8 cellular contexts compared by ENCODE assay signal in the genomic region with DNA sequence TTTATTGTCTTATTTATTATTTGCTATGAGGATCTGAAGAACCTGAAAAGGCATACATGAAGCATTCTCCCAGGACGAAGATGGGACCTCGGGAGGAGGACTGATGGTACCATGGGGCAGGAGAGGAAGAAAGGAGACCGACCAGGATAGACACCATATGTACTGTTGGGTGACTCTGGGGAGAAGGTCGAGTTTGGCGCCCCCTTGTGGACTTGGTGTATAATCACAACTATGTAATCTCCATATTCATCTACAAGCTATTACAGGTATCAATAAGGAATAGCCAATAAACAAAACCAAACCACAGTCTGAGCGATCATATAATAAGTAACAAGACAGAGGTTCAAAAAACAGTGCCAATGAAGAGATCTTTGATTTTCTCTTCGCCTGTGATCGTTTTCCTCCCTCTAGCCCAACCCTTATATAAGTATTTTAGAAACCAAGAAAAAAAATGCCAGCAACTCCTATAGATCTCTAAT.
A peak's percentile ranks its signal among the peaks of the same experiment; 100 is the strongest.
DNase-seq lines count a peak whose midpoint lies in the region; ATAC-seq and TF ChIP-seq lines count a peak whose summit lies in the region.

No MANE protein-coding gene starts in this region.

- no peak for TF ChIP-seq POLR2A in prostate gland (IDR thresholded peaks at IDR 0.05)

- no peaks in the 10 kb centered on the region for H3K4me1 Mint-ChIP-seq in CD8-positive, alpha-beta T cell (ENCODE audit: low read depth)

- no peaks in the 10 kb centered on the region for H3K9me3 ChIP-seq in CD8-positive, alpha-beta T cell (ENCODE audit: low read length)
- H3K9me3 ChIP-seq in prostate gland, result no peaks in the 10 kb centered on the region
- no peaks in the 10 kb centered on the region for H3K9me3 ChIP-seq in aorta (ENCODE audit: control insufficient read depth, low read length)

- no peak overlapping the region for H3K4me3 Mint-ChIP-seq in CD8-positive, alpha-beta T cell

- POLR2A ChIA-PET in CD8-positive, alpha-beta T cell (lab: Charles Lee), result no interaction called here
- POLR2A ChIA-PET in RWPE1 (lab: Yijun Ruan, JAX; ENCODE audit: low non-redundant PET), result no interaction called here

- H3K27me3 Mint-ChIP-seq in CD8-positive, alpha-beta T cell (ENCODE audit: low read depth), result peaks cover 3% of the 10 kb centered on the region

- intact Hi-C loops in CD8-positive, alpha-beta T cell (cut with DNase I, micrococcal nuclease), result loop anchor here in 1 of 2 experiments (2.0 kb wide), 1 partner anchor 1746 kb away; no protein-coding TSS in a partner anchor
- intact Hi-C loops in prostate gland (cut with DNase I) (loop anchor here (10.0 kb wide), 1 partner anchor 488 kb away; no protein-coding TSS in a partner anchor), aorta (cut with DNase I) (no loop called here)

- DNase-seq in CD8-positive, alpha-beta T cell, result peak; percentile 37 to 78 (median 66)
- DNase-seq in LHCN-M2 (ENCODE audit: low read depth), result peak; percentile 42
- peak; percentile 59 for DNase-seq in RWPE1 (ENCODE audit: low spot score)
- peak; percentile 58 for DNase-seq in activated T-helper 9 cell treated with anti-CD3 and anti-CD28 coated beads, Interleukin-2, amount 50 U/mL, for 16 hours (ENCODE audit: low read depth)
- DNase-seq in globus pallidus (ENCODE audit: low spot score), result peak; percentile 53
- DNase-seq in prostate gland (ENCODE audit: low spot score), result peak; percentile 15
- DNase-seq in aorta, result peak; percentile 75 to 85

- peak; percentile 76 for TF ChIP-seq CTCF in CD8-positive, alpha-beta T cell (IDR thresholded peaks at IDR 0.05)
- peak; percentile 81 for TF ChIP-seq CTCF in RWPE1 (conservative IDR thresholded peaks at IDR 0.05; ENCODE audit: low read depth)
- peak; percentile 39 to 77 (median 54) for TF ChIP-seq CTCF in prostate gland (IDR thresholded peaks at IDR 0.05)

- H3K9me3 Mint-ChIP-seq in CD8-positive, alpha-beta T cell, result no peaks in the 10 kb centered on the region

- no peaks in the 10 kb centered on the region for H3K27me3 ChIP-seq in CD8-positive, alpha-beta T cell (ENCODE audit: insufficient read depth, low read length)
- H3K27me3 ChIP-seq in prostate gland (replicated peaks; ENCODE audit: insufficient read depth) (no peaks in the 10 kb centered on the region), aorta (ENCODE audit: control insufficient read depth in 1 of 2, insufficient read depth in 2 of 2, low read length in 1 of 2) (no peaks in the 10 kb centered on the region)

- no peak overlapping the region for H3K27ac ChIP-seq in CD8-positive, alpha-beta T cell (ENCODE audit: low read depth, low read length)
- no peak overlapping the region for H3K27ac ChIP-seq in RWPE1
- H3K27ac ChIP-seq in prostate gland, result no peak overlapping the region
- no peak overlapping the region for H3K27ac ChIP-seq in aorta (ENCODE audit: low read depth in 1 of 2, low read length in 2 of 2)

- H3K36me3 ChIP-seq in CD8-positive, alpha-beta T cell (ENCODE audit: insufficient read depth, low read length), result no peaks in the 10 kb centered on the region
- H3K36me3 ChIP-seq in prostate gland, result no peaks in the 10 kb centered on the region
- no peaks in the 10 kb centered on the region for H3K36me3 ChIP-seq in aorta (ENCODE audit: control insufficient read depth in 1 of 2, insufficient read depth in 2 of 2, low read length in 1 of 2)

- H3K27ac Mint-ChIP-seq in CD8-positive, alpha-beta T cell, result no peak overlapping the region

- CTCF ChIA-PET in CD8-positive, alpha-beta T cell (lab: Charles Lee), result interaction anchor here (1.0 to 2.5 kb wide), 7 partner anchors 9 to 541 kb away, joined by 3 to 18 read pairs (median 4); no protein-coding TSS in a partner anchor
- CTCF ChIA-PET in RWPE1 (lab: Yijun Ruan, JAX), result interaction anchor here (0.5 to 1.2 kb wide), 21 partner anchors 9 to 1892 kb away, joined by 3 to 6 read pairs (median 3); no protein-coding TSS in a partner anchor

- H3K4me3 ChIP-seq in CD8-positive, alpha-beta T cell (ENCODE audit: low read depth, low read length), result no peak overlapping the region
- H3K4me3 ChIP-seq in prostate gland, result no peak overlapping the region
- no peak overlapping the region for H3K4me3 ChIP-seq in aorta (ENCODE audit: low read length in 2 of 2)

- no peaks in the 10 kb centered on the region for H3K36me3 Mint-ChIP-seq in CD8-positive, alpha-beta T cell

- WGBS in prostate gland, result 49% methylated on average over 8 of the region's 8 CpGs
- WGBS in aorta, 2 donors, result 48 to 51% methylated on average over 8 of the region's 8 CpGs

- no peak for ATAC-seq in CD8-positive, alpha-beta T cell
- ATAC-seq in GM21367 (IDR thresholded peaks at IDR 0.05; ENCODE audit: unreplicated experiment), result peak; percentile 72
- ATAC-seq in aorta (ENCODE audit: low FRiP score), result peak; percentile 74

- H3K4me1 ChIP-seq in CD8-positive, alpha-beta T cell (ENCODE audit: insufficient read depth, low read length), result no peaks in the 10 kb centered on the region
- no peaks in the 10 kb centered on the region for H3K4me1 ChIP-seq in prostate gland (replicated peaks)
- H3K4me1 ChIP-seq in aorta (ENCODE audit: control insufficient read depth in 1 of 2, insufficient read depth in 2 of 2, low read length in 2 of 2), result no peaks in the 10 kb centered on the region

Comparison
In these comparisons a context has a peak if more than half of its experiments do, and no peak if none do; other contexts are left out.
1. DNase-seq: peak in every context shown above with its lines; median percentile 80 in aorta; 66 in CD8-positive, alpha-beta T cell; 59 in RWPE1; 58 in activated T-helper 9 cell treated with anti-CD3 and anti-CD28 coated beads, Interleukin-2, amount 50 U/mL, for 16 hours; 53 in globus pallidus; 42 in LHCN-M2; 15 in prostate gland.